ENCODE assay signal across 22 cellular contexts in genomic region chr1:237282266-237282783, GRCh38.
"Had no signal": no experiment of that assay in that cellular context is flagged by ENCODE, and none has a peak within 500 bp of the region (broad histone marks: within the 10 kb centered on the region; RNA-seq: fewer than 3 reads in every experiment).

No MANE protein-coding gene starts in this region.

- H3K27ac ChIP-seq: ascending aorta, SJSA1, WERI-Rb-1 had no signal

- H3K36me3 ChIP-seq: ascending aorta, SJSA1, WERI-Rb-1 had no signal

- H3K4me1 ChIP-seq: ascending aorta, SJSA1 had no signal

- H3K4me3 ChIP-seq: ascending aorta, K562, SJSA1 had no signal

- DNase-seq: activated CD4-positive, alpha-beta T cell treated with anti-CD3 and anti-CD28 coated beads for 1 hour; activated CD4-positive, alpha-beta T cell treated with anti-CD3 and anti-CD28 coated beads for 48 hours; activated CD4-positive, CD25-positive, alpha-beta regulatory T cell; activated CD8-positive, alpha-beta T cell treated with anti-CD3 and anti-CD28 coated beads for 36 hours; activated gamma-delta T cell; activated naive CD4-positive, alpha-beta T cell treated with Interleukin-2 at 50 U/mL for 16 hours; activated naive CD8-positive, alpha-beta T cell treated with anti-CD3 and anti-CD28 coated beads, Interleukin-2, amount 10 ng/mL, durations not matched to agents 7 days and 5 days; activated T-cell treated with anti-CD3 and anti-CD28 coated beads, Interleukin-2, amount 50 U/mL, for 1 hour; activated T-cell treated with anti-CD3 and anti-CD28 coated beads, Interleukin-2, amount 50 U/mL, for 72 hours; NCI-H1105; NCI-H1417 treated with DMSO at 0.1 percent for 48 hours; NCI-H187 treated with DMSO at 0.1 percent for 48 hours; NCI-H2081; NCI-H345; NCI-H526 treated with DMSO at 0.1 percent for 48 hours; NCI-H774; SHP77 treated with DMSO at 0.1 percent for 48 hours; T1000; WERI-Rb-1 had no signal

- H3K27me3 ChIP-seq: ascending aorta, SJSA1 had no signal

- H3K9me3 ChIP-seq: ascending aorta, SJSA1 had no signal
